Comparison of ENCODE assay signal across 1 cellular context in the genomic region with DNA sequence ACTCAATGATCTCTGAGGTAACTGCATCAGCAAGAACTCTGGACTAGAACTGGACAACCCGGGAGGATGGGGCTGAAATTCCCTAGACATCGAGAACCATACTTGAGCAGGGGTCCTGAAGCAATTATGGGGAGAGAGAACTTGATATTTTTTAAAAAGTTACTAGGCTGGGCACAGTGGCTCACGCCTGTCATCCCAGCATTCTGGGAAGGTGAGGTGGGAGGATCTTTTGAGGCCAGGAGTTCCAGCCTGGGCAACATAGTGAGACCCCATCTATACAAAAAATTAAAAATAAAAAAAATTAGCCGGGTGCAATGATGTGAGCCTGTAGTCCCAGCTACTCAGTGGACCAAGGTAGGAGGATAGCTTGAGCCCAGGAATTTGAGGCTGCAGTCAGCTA.
TF ChIP-seq lines count a peak whose summit lies in the region.

No MANE protein-coding gene starts in this region.

TF ChIP-seq in IMR-90, 13 proteins besides CTCF, POLR2A, EP300 and RAD21:
- no peak for TF ChIP-seq MAFK (IDR thresholded peaks at IDR 0.05; ENCODE audit: low read depth, low read length)
- no peak for TF ChIP-seq BHLHE40 (IDR thresholded peaks at IDR 0.05; ENCODE audit: low read depth, low read length)
- TF ChIP-seq SMC3 (IDR thresholded peaks at IDR 0.05; ENCODE audit: low read depth, low read length) = no peak
- TF ChIP-seq CHD1 (IDR thresholded peaks at IDR 0.05; ENCODE audit: low read depth, low read length) = no peak
- no peak for TF ChIP-seq MAZ (IDR thresholded peaks at IDR 0.05; ENCODE audit: borderline replicate concordance, low read depth, low read length)
- TF ChIP-seq CEBPB (IDR thresholded peaks at IDR 0.05; ENCODE audit: low read depth, low read length) = no peak
- TF ChIP-seq RCOR1 (IDR thresholded peaks at IDR 0.05; ENCODE audit: insufficient replicate concordance, low read length) = no peak
- TF ChIP-seq, protein P1, sequence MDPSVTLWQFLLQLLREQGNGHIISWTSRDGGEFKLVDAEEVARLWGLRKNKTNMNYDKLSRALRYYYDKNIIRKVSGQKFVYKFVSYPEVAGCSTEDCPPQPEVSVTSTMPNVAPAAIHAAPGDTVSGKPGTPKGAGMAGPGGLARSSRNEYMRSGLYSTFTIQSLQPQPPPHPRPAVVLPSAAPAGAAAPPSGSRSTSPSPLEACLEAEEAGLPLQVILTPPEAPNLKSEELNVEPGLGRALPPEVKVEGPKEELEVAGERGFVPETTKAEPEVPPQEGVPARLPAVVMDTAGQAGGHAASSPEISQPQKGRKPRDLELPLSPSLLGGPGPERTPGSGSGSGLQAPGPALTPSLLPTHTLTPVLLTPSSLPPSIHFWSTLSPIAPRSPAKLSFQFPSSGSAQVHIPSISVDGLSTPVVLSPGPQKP (IDR thresholded peaks at IDR 0.05; ENCODE audit: borderline replicate concordance, low read depth, low read length) = no peak
- TF ChIP-seq, protein P2, sequence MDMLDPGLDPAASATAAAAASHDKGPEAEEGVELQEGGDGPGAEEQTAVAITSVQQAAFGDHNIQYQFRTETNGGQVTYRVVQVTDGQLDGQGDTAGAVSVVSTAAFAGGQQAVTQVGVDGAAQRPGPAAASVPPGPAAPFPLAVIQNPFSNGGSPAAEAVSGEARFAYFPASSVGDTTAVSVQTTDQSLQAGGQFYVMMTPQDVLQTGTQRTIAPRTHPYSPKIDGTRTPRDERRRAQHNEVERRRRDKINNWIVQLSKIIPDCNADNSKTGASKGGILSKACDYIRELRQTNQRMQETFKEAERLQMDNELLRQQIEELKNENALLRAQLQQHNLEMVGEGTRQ (IDR thresholded peaks at IDR 0.05; ENCODE audit: low read depth, low read length) = no peak
- no peak for TF ChIP-seq FOS (IDR thresholded peaks at IDR 0.05; ENCODE audit: low read depth, low read length)
- no peak for TF ChIP-seq MXI1 (IDR thresholded peaks at IDR 0.05; ENCODE audit: borderline replicate concordance, low read depth, low read length)
- no peak for TF ChIP-seq NFE2L2 (IDR thresholded peaks at IDR 0.05; ENCODE audit: low read depth, low read length)
- no peak for TF ChIP-seq RFX5 (IDR thresholded peaks at IDR 0.05; ENCODE audit: low read depth, low read length)
